In the genomic region with DNA sequence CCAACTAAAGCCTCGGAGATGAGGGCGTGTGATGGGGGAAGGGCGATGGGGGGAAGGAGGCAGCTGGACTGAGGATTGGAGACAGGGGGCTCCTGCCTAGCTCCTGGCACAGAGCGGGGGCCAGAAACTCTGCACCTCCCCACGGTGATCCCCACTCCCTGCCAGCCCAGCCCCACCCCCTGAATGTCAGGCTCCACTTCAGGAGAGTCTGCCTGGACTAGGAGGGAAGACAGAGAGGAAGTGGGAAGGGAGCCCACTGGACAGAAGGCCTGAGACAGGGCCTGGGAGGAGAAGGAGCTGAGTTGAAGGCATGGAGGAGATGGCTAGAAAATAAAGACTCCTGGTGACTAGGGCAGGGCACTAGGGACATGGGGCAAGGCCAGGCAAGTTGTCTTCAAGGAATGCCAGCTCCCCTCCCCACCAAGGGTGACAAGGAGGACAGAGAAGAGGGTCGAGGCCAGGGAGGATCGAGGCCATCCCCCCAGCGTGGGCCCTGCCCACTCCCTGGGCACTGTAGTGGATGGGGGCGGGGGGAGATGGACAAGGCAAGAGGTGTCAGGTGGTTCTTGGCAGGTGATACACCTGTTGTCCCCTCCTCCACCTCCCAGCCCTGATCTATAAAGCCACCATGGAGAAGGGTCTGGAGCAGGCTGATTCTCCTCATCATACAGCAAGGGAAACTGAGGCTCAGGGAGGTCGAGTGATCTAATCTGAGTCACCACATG, we compare ENCODE assay signal across 26 cellular contexts. TPM values are rescaled to one million over a fixed set of nuclear protein-coding genes. Genes with fewer than 3 reads are reported as not detected.
"Had no signal": no experiment of that assay in that cellular context is flagged by ENCODE, and none has a peak within 500 bp of the region (broad histone marks: within the 10 kb centered on the region; RNA-seq: fewer than 3 reads in every experiment).

No MANE protein-coding gene starts in this region.

- H3K4me1 ChIP-seq: prostate gland, right atrium auricular region, upper lobe of right lung had no signal

- H3K27ac ChIP-seq: cardiac muscle cell, neutrophil, ovary, prostate gland, right atrium auricular region, thyroid gland, upper lobe of right lung had no signal

- H3K4me3 Mint-ChIP-seq: activated CD4-positive, alpha-beta memory T cell treated with anti-CD3 and anti-CD28 coated beads for 36 hours; activated naive CD4-positive, alpha-beta T cell treated with anti-CD3 and anti-CD28 coated beads for 36 hours; activated naive CD8-positive, alpha-beta T cell treated with anti-CD3 and anti-CD28 coated beads, Interleukin-2, amount 10 ng/mL, durations not matched to agents 7 days and 5 days; activated T-cell treated with anti-CD3 and anti-CD28 coated beads, Interleukin-2, amount 50 U/mL, for 72 hours; dendritic cell treated with granulocyte-macrophage colony-stimulating factor and Interleukin-4, amounts not matched to agents 40 ng/mL and 50 ng/mL, for 4 days; natural killer cell; T-helper 17 cell had no signal

- H3K36me3 Mint-ChIP-seq: activated CD4-positive, alpha-beta memory T cell treated with anti-CD3 and anti-CD28 coated beads for 36 hours; activated naive CD8-positive, alpha-beta T cell treated with anti-CD3 and anti-CD28 coated beads, Interleukin-2, amount 10 ng/mL, durations not matched to agents 7 days and 5 days; natural killer cell had no signal

- H3K9me3 Mint-ChIP-seq: activated CD4-positive, alpha-beta memory T cell treated with anti-CD3 and anti-CD28 coated beads for 36 hours; activated naive CD4-positive, alpha-beta T cell treated with anti-CD3 and anti-CD28 coated beads for 36 hours; activated naive CD8-positive, alpha-beta T cell treated with anti-CD3 and anti-CD28 coated beads, Interleukin-2, amount 10 ng/mL, durations not matched to agents 7 days and 5 days; activated T-cell treated with anti-CD3 and anti-CD28 coated beads, Interleukin-2, amount 50 U/mL, for 72 hours; dendritic cell treated with granulocyte-macrophage colony-stimulating factor and Interleukin-4, amounts not matched to agents 40 ng/mL and 50 ng/mL, for 4 days; natural killer cell had no signal

- H3K36me3 ChIP-seq: cardiac muscle cell, neutrophil, ovary, prostate gland, right atrium auricular region, thyroid gland, upper lobe of right lung had no signal

- H3K27me3 ChIP-seq: cardiac muscle cell, ovary, thyroid gland had no signal

- H3K9me3 ChIP-seq: neutrophil, ovary, prostate gland, right atrium auricular region, thyroid gland, upper lobe of right lung had no signal

- H3K27ac Mint-ChIP-seq: activated CD4-positive, alpha-beta memory T cell treated with anti-CD3 and anti-CD28 coated beads for 36 hours; activated naive CD4-positive, alpha-beta T cell treated with anti-CD3 and anti-CD28 coated beads for 36 hours; activated naive CD8-positive, alpha-beta T cell treated with anti-CD3 and anti-CD28 coated beads, Interleukin-2, amount 10 ng/mL, durations not matched to agents 7 days and 5 days; activated T-cell treated with anti-CD3 and anti-CD28 coated beads, Interleukin-2, amount 50 U/mL, for 72 hours; dendritic cell treated with granulocyte-macrophage colony-stimulating factor and Interleukin-4, amounts not matched to agents 40 ng/mL and 50 ng/mL, for 4 days; natural killer cell; T-helper 17 cell had no signal

- ATAC-seq: activated T-cell treated with anti-CD3 and anti-CD28 coated beads, Interleukin-2, amount 50 U/mL, for 72 hours; left ventricle myocardium superior; natural killer cell; stimulated activated naive CD8-positive, alpha-beta T cell treated with anti-CD3 and anti-CD28 coated beads, Interleukin-15, Interleukin-2, amounts not matched to agents 100 U/mL and 50 U/mL, for 24 hours; T-helper 17 cell; upper lobe of right lung had no signal

- H3K4me3 ChIP-seq: cardiac muscle cell, ovary, prostate gland, right atrium auricular region, thyroid gland, upper lobe of right lung had no signal

- DNase-seq: activated CD4-positive, alpha-beta memory T cell treated with anti-CD3 and anti-CD28 coated beads for 36 hours; activated CD4-positive, alpha-beta T cell treated with anti-CD3 and anti-CD28 coated beads for 48 hours; activated CD4-positive, CD25-positive, alpha-beta regulatory T cell; activated effector memory CD4-positive, alpha-beta T cell treated with Interleukin-2 at 50 U/mL for 16 hours; activated naive CD4-positive, alpha-beta T cell treated with anti-CD3 and anti-CD28 coated beads for 36 hours; activated naive CD8-positive, alpha-beta T cell treated with anti-CD3 and anti-CD28 coated beads, Interleukin-2, amount 10 ng/mL, durations not matched to agents 7 days and 5 days; activated T-cell treated with anti-CD3 and anti-CD28 coated beads, Interleukin-2, amount 50 U/mL, for 72 hours; amygdala; effector CD4-positive, alpha-beta T cell; left ventricle myocardium superior; midbrain; natural killer cell; ovary; stimulated activated CD4-positive, alpha-beta T cell treated with anti-CD3 and anti-CD28 coated beads, Interleukin-12 subunit alpha, Interleukin-12 subunit beta, amount 100 ng/mL, for 4 hours; stimulated activated CD4-positive, alpha-beta T cell treated with anti-CD3 and anti-CD28 coated beads, Interleukin-4, amount 100 ng/mL, for 4 hours; stimulated activated naive CD8-positive, alpha-beta T cell treated with anti-CD3 and anti-CD28 coated beads, Interleukin-15, Interleukin-2, amounts not matched to agents 100 U/mL and 50 U/mL, for 24 hours; T-helper 17 cell; thyroid gland; upper lobe of right lung had no signal

RNA-seq across cellular contexts. Expression of a gene that starts 19.8 kb away (rescaled TPM):
- total RNA-seq: glomerular endothelial cell had no signal
- polyA plus RNA-seq: fibroblast of lung had no signal
